Comparison of ENCODE assay signal across 2 cellular contexts in the genomic region with DNA sequence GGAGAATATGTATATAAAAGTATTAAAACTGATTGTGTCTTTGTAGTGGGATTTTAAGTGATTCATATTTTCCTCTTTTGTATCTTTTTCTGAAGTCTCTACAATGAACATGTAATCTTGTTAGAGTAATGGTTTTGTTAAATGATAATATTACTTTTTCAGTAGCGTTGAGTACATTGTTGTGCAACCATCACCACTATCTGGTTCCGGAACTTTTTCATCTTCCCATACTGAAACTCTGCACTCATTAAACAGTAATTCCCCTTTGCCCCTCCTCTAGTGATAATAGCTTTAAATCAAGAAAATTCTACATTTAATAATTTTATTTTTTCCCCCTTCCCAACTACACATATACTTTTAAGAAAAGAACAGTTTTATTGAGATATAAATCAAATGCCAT.
TF ChIP-seq lines count a peak whose summit lies in the region.

No MANE protein-coding gene starts in this region.

TF ChIP-seq in SK-N-SH, 30 proteins besides CTCF, POLR2A, EP300 and RAD21 (continued from another document):
- no peak for TF ChIP-seq REST (IDR thresholded peaks at IDR 0.05; ENCODE audit: low read depth, low read length)
TF ChIP-seq in SK-N-SH: peak in this region for 0.

TF ChIP-seq in SK-N-SH treated with all-trans-retinoic acid at 6 μM for 48 hours, 23 proteins besides CTCF, POLR2A, EP300 and RAD21 (continued from another document):
- TF ChIP-seq TSHZ2 (CRISPR knock-in tag; IDR thresholded peaks at IDR 0.05) (no peak), ISL1 (CRISPR knock-in tag; IDR thresholded peaks at IDR 0.05) (no peak), ZFP30 (CRISPR knock-in tag; IDR thresholded peaks at IDR 0.05) (no peak), PPARA (CRISPR knock-in tag; IDR thresholded peaks at IDR 0.05; ENCODE audit: borderline replicate concordance) (no peak), TCF4 (CRISPR knock-in tag; IDR thresholded peaks at IDR 0.05; ENCODE audit: borderline replicate concordance) (no peak), GLIS3 (CRISPR knock-in tag; IDR thresholded peaks at IDR 0.05) (no peak), BACH2 (CRISPR knock-in tag; IDR thresholded peaks at IDR 0.05; ENCODE audit: borderline replicate concordance) (no peak)
